9 cellular contexts compared by ENCODE assay signal in genomic region chr5:112329429-112330090, GRCh38.
DNase-seq lines count a peak whose midpoint lies in the region; ATAC-seq and TF ChIP-seq lines count a peak whose summit lies in the region.
"Had no signal": no experiment of that assay in that cellular context is flagged by ENCODE, and none has a peak within 500 bp of the region (broad histone marks: within the 10 kb centered on the region; RNA-seq: fewer than 3 reads in every experiment).

No MANE protein-coding gene starts in this region.

- no peaks in the 10 kb centered on the region for H3K79me2 ChIP-seq in GM23338 (replicated peaks; ENCODE audit: insufficient read depth)

- TF ChIP-seq CTCF in GM23338 (conservative IDR thresholded peaks at IDR 0.05; ENCODE audit: low read depth in 2 of 2) (no peak), transverse colon (IDR thresholded peaks at IDR 0.05) (no peak)

- H3K4me2 ChIP-seq in GM23338, result peak overlapping the region; percentile 48

- intact Hi-C loops in transverse colon (cut with DNase I; ENCODE audit: low total_unique reads), result loop anchor here (5.0 kb wide), 1 partner anchor 88 kb away; the partner anchor contains the start of gene EPB41L4A

- no peak overlapping the region for H3K4me3 Mint-ChIP-seq in GM23338

- H3K4me3 ChIP-seq in GM23338, result no peak overlapping the region
- H3K4me3 ChIP-seq in transverse colon, result no peak overlapping the region

- H4K20me1 ChIP-seq in GM23338 (replicated peaks; ENCODE audit: insufficient read depth), result no peaks in the 10 kb centered on the region

- no peak for TF ChIP-seq EP300 in transverse colon (IDR thresholded peaks at IDR 0.05; ENCODE audit: low read depth)

- H3K27me3 Mint-ChIP-seq in GM23338 (ENCODE audit: insufficient read depth, low read depth, poor library complexity), result peaks cover 2% of the 10 kb centered on the region

- no peaks in the 10 kb centered on the region for H3K9me2 ChIP-seq in GM23338 (ENCODE audit: insufficient read depth)

- H3K27ac ChIP-seq in GM23338 (ENCODE audit: low read depth) (no peak overlapping the region), transverse colon (no peak overlapping the region)

- H3K27me3 ChIP-seq in GM23338 (ENCODE audit: insufficient read depth), result no peaks in the 10 kb centered on the region
- no peaks in the 10 kb centered on the region for H3K27me3 ChIP-seq in transverse colon

- H3K4me1 Mint-ChIP-seq in GM23338, result peaks cover 37% of the 10 kb centered on the region

- H3K27ac Mint-ChIP-seq in GM23338, result 0 out of 2 replicates have a peak overlapping the region, but pooled peaks have one; percentile 22

- no peaks in the 10 kb centered on the region for H3K9me3 Mint-ChIP-seq in GM23338

- H3F3A ChIP-seq in GM23338 (replicated peaks; ENCODE audit: low read depth), result no peaks in the 10 kb centered on the region

- no peak for TF ChIP-seq POLR2A in transverse colon (IDR thresholded peaks at IDR 0.05)

- DNase-seq in GM23338 (ENCODE audit: low spot score), result peak; percentile 39
- peak; percentile 10 for DNase-seq in HPDE6-E6E7 (ENCODE audit: extremely low spot score)
- DNase-seq in lung microvascular endothelial cell (ENCODE audit: low read depth in 2 of 2), result peak; percentile 40 to 65
- no peak for DNase-seq in transverse colon
- no peak for DNase-seq in NCI-H1417 (lab: John Stamatoyannopoulos, UW)
- no peak for DNase-seq in stimulated activated CD4-positive, alpha-beta T cell treated with anti-CD3 and anti-CD28 coated beads, Interleukin-4, amount 100 ng/mL, for 1 hour
- no peak for DNase-seq in OCI-M1 (lab: John Stamatoyannopoulos, UW)

- 49 to 50% methylated on average over 5 of the region's 5 CpGs for WGBS in transverse colon (ENCODE audit: low coverage in 1 of 2), 2 donors

- H3K9me3 ChIP-seq in transverse colon, result no peaks in the 10 kb centered on the region

- H3K36me3 ChIP-seq in GM23338 (ENCODE audit: insufficient read depth) (no peaks in the 10 kb centered on the region), transverse colon (no peaks in the 10 kb centered on the region)

- in situ Hi-C loops in transverse colon (cut with MboI; ENCODE audit: low pct_ligation_motif_present in 1 of 4, low pct_unique_long_range_greater_than_20kb in 1 of 4, low sequenced_read_pairs in 3 of 4), result no loop called here

- ATAC-seq in GM18868 (IDR thresholded peaks at IDR 0.05; ENCODE audit: unreplicated experiment) (peak; percentile 93), GM23338 (peak; percentile 81)
- ATAC-seq: Panc1 had no signal

- no peak overlapping the region for H2AFZ ChIP-seq in GM23338

- no peaks in the 10 kb centered on the region for H3K36me3 Mint-ChIP-seq in GM23338 (ENCODE audit: low read depth)

- peaks cover 26% of the 10 kb centered on the region for H3K4me1 ChIP-seq in GM23338 (ENCODE audit: insufficient read depth)
- no peaks in the 10 kb centered on the region for H3K4me1 ChIP-seq in transverse colon

TF ChIP-seq in GM23338, 12 proteins besides CTCF, POLR2A, EP300 and RAD21:
- no peak for TF ChIP-seq ETS1 (IDR thresholded peaks at IDR 0.05)
- no peak for TF ChIP-seq EZH2phosphoT487 (IDR thresholded peaks at IDR 0.05; ENCODE audit: unreplicated experiment)
- TF ChIP-seq JUNB (IDR thresholded peaks at IDR 0.05; ENCODE audit: unreplicated experiment), result no peak
- TF ChIP-seq ZNF114 (CRISPR knock-in tag; IDR thresholded peaks at IDR 0.05), result no peak

Comparison
In these comparisons a context has a peak if more than half of its experiments do, and no peak if none do; other contexts are left out.
1. DNase-seq: peak in GM23338 (single experiment), HPDE6-E6E7 (single experiment) and lung microvascular endothelial cell (2 of 2); none in transverse colon (single experiment), NCI-H1417 (0 of 3), stimulated activated CD4-positive, alpha-beta T cell treated with anti-CD3 and anti-CD28 coated beads, Interleukin-4, amount 100 ng/mL, for 1 hour (single experiment) and OCI-M1 (single experiment).